ENCODE assay signal across 1 cellular context in genomic region chr20:45340236-45340847, GRCh38.
TF ChIP-seq lines count a peak whose summit lies in the region.

No MANE protein-coding gene starts in this region.

TF ChIP-seq in HepG2, 621 proteins besides CTCF, POLR2A, EP300 and RAD21 (continued from another document and continues in another):
- 0 out of 2 replicates have a peak, but pooled peaks have one; percentile 66 for TF ChIP-seq ZNF513 (CRISPR knock-in tag; conservative IDR thresholded peaks at IDR 0.05)
- no peak for TF ChIP-seq SRSF1 (optimal IDR thresholded peaks at IDR 0.05; ENCODE audit: low read depth, low read length)
- peak; percentile 90 for TF ChIP-seq NR2F6 (IDR thresholded peaks at IDR 0.05)
- peak; percentile 89 for TF ChIP-seq NR2F6 (CRISPR knock-in tag; IDR thresholded peaks at IDR 0.05)
- TF ChIP-seq ZFP36L2 (CRISPR knock-in tag; IDR thresholded peaks at IDR 0.05) = no peak
- TF ChIP-seq, protein P1, sequence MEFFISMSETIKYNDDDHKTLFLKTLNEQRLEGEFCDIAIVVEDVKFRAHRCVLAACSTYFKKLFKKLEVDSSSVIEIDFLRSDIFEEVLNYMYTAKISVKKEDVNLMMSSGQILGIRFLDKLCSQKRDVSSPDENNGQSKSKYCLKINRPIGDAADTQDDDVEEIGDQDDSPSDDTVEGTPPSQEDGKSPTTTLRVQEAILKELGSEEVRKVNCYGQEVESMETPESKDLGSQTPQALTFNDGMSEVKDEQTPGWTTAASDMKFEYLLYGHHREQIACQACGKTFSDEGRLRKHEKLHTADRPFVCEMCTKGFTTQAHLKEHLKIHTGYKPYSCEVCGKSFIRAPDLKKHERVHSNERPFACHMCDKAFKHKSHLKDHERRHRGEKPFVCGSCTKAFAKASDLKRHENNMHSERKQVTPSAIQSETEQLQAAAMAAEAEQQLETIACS (CRISPR knock-in tag; IDR thresholded peaks at IDR 0.05) = no peak
- TF ChIP-seq NR1H2 (CRISPR knock-in tag; IDR thresholded peaks at IDR 0.05; ENCODE audit: borderline replicate concordance, low read depth) = no peak
- TF ChIP-seq NFIC (IDR thresholded peaks at IDR 0.05; ENCODE audit: low read length) = no peak
- no peak for TF ChIP-seq LBX2 (CRISPR knock-in tag; IDR thresholded peaks at IDR 0.05; ENCODE audit: borderline replicate concordance)
- no peak for TF ChIP-seq ZNF235 (CRISPR knock-in tag; IDR thresholded peaks at IDR 0.05; ENCODE audit: borderline replicate concordance)
- no peak for TF ChIP-seq ZNF619 (CRISPR knock-in tag; IDR thresholded peaks at IDR 0.05)
- no peak for TF ChIP-seq ZNF572 (CRISPR knock-in tag; IDR thresholded peaks at IDR 0.05)
- 0 out of 2 replicates have a peak, but pooled peaks have one; percentile 9 for TF ChIP-seq ZFP37 (CRISPR knock-in tag; IDR thresholded peaks at IDR 0.05; ENCODE audit: borderline replicate concordance)
- TF ChIP-seq GMEB1 (CRISPR knock-in tag; IDR thresholded peaks at IDR 0.05; ENCODE audit: borderline replicate concordance) = peak; percentile 36; the same call in 1 of the 2 replicates
- TF ChIP-seq, protein P2, sequence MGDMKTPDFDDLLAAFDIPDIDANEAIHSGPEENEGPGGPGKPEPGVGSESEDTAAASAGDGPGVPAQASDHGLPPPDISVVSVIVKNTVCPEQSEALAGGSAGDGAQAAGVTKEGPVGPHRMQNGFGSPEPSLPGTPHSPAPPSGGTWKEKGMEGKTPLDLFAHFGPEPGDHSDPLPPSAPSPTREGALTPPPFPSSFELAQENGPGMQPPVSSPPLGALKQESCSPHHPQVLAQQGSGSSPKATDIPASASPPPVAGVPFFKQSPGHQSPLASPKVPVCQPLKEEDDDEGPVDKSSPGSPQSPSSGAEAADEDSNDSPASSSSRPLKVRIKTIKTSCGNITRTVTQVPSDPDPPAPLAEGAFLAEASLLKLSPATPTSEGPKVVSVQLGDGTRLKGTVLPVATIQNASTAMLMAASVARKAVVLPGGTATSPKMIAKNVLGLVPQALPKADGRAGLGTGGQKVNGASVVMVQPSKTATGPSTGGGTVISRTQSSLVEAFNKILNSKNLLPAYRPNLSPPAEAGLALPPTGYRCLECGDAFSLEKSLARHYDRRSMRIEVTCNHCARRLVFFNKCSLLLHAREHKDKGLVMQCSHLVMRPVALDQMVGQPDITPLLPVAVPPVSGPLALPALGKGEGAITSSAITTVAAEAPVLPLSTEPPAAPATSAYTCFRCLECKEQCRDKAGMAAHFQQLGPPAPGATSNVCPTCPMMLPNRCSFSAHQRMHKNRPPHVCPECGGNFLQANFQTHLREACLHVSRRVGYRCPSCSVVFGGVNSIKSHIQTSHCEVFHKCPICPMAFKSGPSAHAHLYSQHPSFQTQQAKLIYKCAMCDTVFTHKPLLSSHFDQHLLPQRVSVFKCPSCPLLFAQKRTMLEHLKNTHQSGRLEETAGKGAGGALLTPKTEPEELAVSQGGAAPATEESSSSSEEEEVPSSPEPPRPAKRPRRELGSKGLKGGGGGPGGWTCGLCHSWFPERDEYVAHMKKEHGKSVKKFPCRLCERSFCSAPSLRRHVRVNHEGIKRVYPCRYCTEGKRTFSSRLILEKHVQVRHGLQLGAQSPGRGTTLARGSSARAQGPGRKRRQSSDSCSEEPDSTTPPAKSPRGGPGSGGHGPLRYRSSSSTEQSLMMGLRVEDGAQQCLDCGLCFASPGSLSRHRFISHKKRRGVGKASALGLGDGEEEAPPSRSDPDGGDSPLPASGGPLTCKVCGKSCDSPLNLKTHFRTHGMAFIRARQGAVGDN (CRISPR knock-in tag; IDR thresholded peaks at IDR 0.05) = no peak; the same call in 1 of the 2 replicates
- peak; percentile 85 for TF ChIP-seq GATAD2A (CRISPR knock-in tag; IDR thresholded peaks at IDR 0.05)
- TF ChIP-seq NFKB2 (CRISPR knock-in tag; IDR thresholded peaks at IDR 0.05; ENCODE audit: borderline replicate concordance) = peak; percentile 60; the same call in 1 of the 2 replicates
- TF ChIP-seq HOXD1 (CRISPR knock-in tag; IDR thresholded peaks at IDR 0.05) = no peak
- TF ChIP-seq NCOA5 (CRISPR knock-in tag; IDR thresholded peaks at IDR 0.05) = no peak
- TF ChIP-seq, protein P3, sequence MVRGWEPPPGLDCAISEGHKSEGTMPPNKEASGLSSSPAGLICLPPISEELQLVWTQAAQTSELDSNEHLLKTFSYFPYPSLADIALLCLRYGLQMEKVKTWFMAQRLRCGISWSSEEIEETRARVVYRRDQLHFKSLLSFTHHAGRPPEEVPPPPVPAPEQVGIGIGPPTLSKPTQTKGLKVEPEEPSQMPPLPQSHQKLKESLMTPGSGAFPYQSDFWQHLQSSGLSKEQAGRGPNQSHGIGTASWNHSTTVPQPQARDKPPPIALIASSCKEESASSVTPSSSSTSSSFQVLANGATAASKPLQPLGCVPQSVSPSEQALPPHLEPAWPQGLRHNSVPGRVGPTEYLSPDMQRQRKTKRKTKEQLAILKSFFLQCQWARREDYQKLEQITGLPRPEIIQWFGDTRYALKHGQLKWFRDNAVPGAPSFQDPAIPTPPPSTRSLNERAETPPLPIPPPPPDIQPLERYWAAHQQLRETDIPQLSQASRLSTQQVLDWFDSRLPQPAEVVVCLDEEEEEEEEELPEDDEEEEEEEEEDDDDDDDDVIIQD (CRISPR knock-in tag; IDR thresholded peaks at IDR 0.05; ENCODE audit: low read depth) = no peak; the same call in 1 of the 2 replicates
- peak; percentile 1 for TF ChIP-seq MAFG (CRISPR knock-in tag; IDR thresholded peaks at IDR 0.05)
- TF ChIP-seq ZNF781 (CRISPR knock-in tag; IDR thresholded peaks at IDR 0.05; ENCODE audit: borderline replicate concordance, not compliant biosample characterization) = peak; percentile 85
- TF ChIP-seq ATF4 (CRISPR knock-in tag; IDR thresholded peaks at IDR 0.05) = no peak
- no peak for TF ChIP-seq ZNF550 (CRISPR knock-in tag; IDR thresholded peaks at IDR 0.05; ENCODE audit: borderline replicate concordance)
- TF ChIP-seq MTF2 (CRISPR knock-in tag; IDR thresholded peaks at IDR 0.05; ENCODE audit: borderline replicate concordance) = no peak
- no peak for TF ChIP-seq NFATC3 (CRISPR knock-in tag; IDR thresholded peaks at IDR 0.05)
- peak; percentile 32; the same call in 1 of the 2 replicates for TF ChIP-seq ZNF556 (CRISPR knock-in tag; IDR thresholded peaks at IDR 0.05; ENCODE audit: borderline replicate concordance)
- TF ChIP-seq ZNF224 (CRISPR knock-in tag; IDR thresholded peaks at IDR 0.05) = no peak
- no peak for TF ChIP-seq MED8 (CRISPR knock-in tag; IDR thresholded peaks at IDR 0.05; ENCODE audit: insufficient replicate concordance)
- TF ChIP-seq AFF4 (CRISPR knock-in tag; IDR thresholded peaks at IDR 0.05) = no peak
- no peak for TF ChIP-seq KDM4B (CRISPR knock-in tag; IDR thresholded peaks at IDR 0.05)
- TF ChIP-seq ZNF891 (CRISPR knock-in tag; IDR thresholded peaks at IDR 0.05) = no peak
- TF ChIP-seq, protein P4, sequence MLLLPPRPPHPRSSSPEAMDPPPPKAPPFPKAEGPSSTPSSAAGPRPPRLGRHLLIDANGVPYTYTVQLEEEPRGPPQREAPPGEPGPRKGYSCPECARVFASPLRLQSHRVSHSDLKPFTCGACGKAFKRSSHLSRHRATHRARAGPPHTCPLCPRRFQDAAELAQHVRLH (CRISPR knock-in tag; IDR thresholded peaks at IDR 0.05; ENCODE audit: borderline replicate concordance, low read depth) = peak; percentile 51
- peak; percentile 86 for TF ChIP-seq SKI (IDR thresholded peaks at IDR 0.05; ENCODE audit: partially characterized antibody)
- TF ChIP-seq SNAPC2 (CRISPR knock-in tag; IDR thresholded peaks at IDR 0.05) = no peak
- TF ChIP-seq SMC3 (IDR thresholded peaks at IDR 0.05; ENCODE audit: low read length) = no peak
- peak; percentile 83; the same call in 1 of the 2 replicates for TF ChIP-seq HMG20A (CRISPR knock-in tag; IDR thresholded peaks at IDR 0.05; ENCODE audit: borderline replicate concordance)
- TF ChIP-seq GLMP (CRISPR knock-in tag; IDR thresholded peaks at IDR 0.05; ENCODE audit: borderline replicate concordance) = no peak
- no peak for TF ChIP-seq RARG (CRISPR knock-in tag; IDR thresholded peaks at IDR 0.05; ENCODE audit: low read depth)
- TF ChIP-seq ZNF543 (CRISPR knock-in tag; IDR thresholded peaks at IDR 0.05) = peak; percentile 57; the same call in 1 of the 2 replicates
- no peak for TF ChIP-seq GTF2F1 (IDR thresholded peaks at IDR 0.05; ENCODE audit: low read length)
- no peak for TF ChIP-seq ZSCAN25 (CRISPR knock-in tag; IDR thresholded peaks at IDR 0.05)
- TF ChIP-seq ZNF678 (CRISPR knock-in tag; IDR thresholded peaks at IDR 0.05) = no peak
- peak; percentile 35; the same call in 1 of the 2 replicates for TF ChIP-seq MYC (CRISPR knock-in tag; IDR thresholded peaks at IDR 0.05; ENCODE audit: borderline replicate concordance)
- TF ChIP-seq PAX8 (CRISPR knock-in tag; IDR thresholded peaks at IDR 0.05; ENCODE audit: borderline replicate concordance) = no peak
- TF ChIP-seq MTA1 (CRISPR knock-in tag; IDR thresholded peaks at IDR 0.05; ENCODE audit: borderline replicate concordance) = peak; percentile 81
